Comparison of ENCODE assay signal across 7 cellular contexts in the genomic region with DNA sequence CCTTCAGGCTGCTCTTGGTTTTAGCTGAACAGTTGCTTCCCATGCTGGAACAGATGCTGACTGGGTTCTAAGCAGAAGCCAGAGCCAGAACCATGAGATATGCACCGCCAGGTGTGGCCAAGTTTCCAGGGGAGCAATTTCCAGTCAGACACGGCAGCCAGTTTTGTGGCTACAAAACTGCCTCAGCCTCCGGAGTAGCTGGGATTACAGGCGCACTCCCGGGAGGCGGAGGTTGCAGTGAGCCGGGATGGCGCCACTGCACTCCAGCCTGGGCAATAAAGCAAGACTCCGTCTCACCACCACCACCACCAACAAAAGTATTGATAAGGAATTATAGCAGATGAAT. TPM values are rescaled to one million over a fixed set of nuclear protein-coding genes. Genes with fewer than 3 reads are reported as not detected.
DNase-seq lines count a peak whose midpoint lies in the region; ATAC-seq and TF ChIP-seq lines count a peak whose summit lies in the region.

No MANE protein-coding gene starts in this region.

- DNase-seq in NCI-H1930 (lab: John Stamatoyannopoulos, UW): peak; percentile 44 to 49
- DNase-seq in cardiac fibroblast (ENCODE audit: low read depth in 2 of 2): no peak
- DNase-seq in medulla oblongata (ENCODE audit: extremely low spot score): peak; percentile 11
- no peak for DNase-seq in activated CD8-positive, alpha-beta memory T cell treated with anti-CD3 and anti-CD28 coated beads, Interleukin-2, amount 50 U/mL, for 4 hours

- no peak overlapping the region for H3K27ac ChIP-seq in urinary bladder (ENCODE audit: low read depth)

- no peaks in the 10 kb centered on the region for H3K9me3 ChIP-seq in ES-I3 (ENCODE audit: control insufficient read depth, insufficient read depth, low read length)

- H3K9ac ChIP-seq in ES-I3 (ENCODE audit: low read depth, low read length): peak overlapping the region; percentile 64

- no peaks in the 10 kb centered on the region for H3K36me3 ChIP-seq in ES-I3 (ENCODE audit: insufficient read depth, low read length)
- H3K36me3 ChIP-seq in urinary bladder (ENCODE audit: insufficient read depth): no peaks in the 10 kb centered on the region

- TF ChIP-seq CTCF in cardiac fibroblast (IDR thresholded peaks at IDR 0.05; ENCODE audit: low read depth, low read length): no peak

- WGBS in urinary bladder: 60% methylated on average over 9 of the region's 9 CpGs

- H3K4me3 ChIP-seq in cardiac fibroblast (replicated peaks in 1 of 2; ENCODE audit: low read depth in 2 of 2, low read length in 2 of 2) (peak overlapping the region; percentile 89 to 94), urinary bladder (ENCODE audit: low read depth, low read length) (peak overlapping the region; percentile 60)

- H3K4me1 ChIP-seq in ES-I3 (ENCODE audit: insufficient read depth, low read length): no peaks in the 10 kb centered on the region
- H3K4me1 ChIP-seq in urinary bladder (ENCODE audit: insufficient read depth): no peaks in the 10 kb centered on the region

- no peak for ATAC-seq in HG02852 (IDR thresholded peaks at IDR 0.05; ENCODE audit: unreplicated experiment)

RNA-seq across cellular contexts. Expression of gene FAM161A, which starts 1.3 kb away (rescaled TPM):
- total RNA-seq in urinary bladder: 15.3 TPM
- 2.4 TPM for polyA plus RNA-seq in urinary bladder

RNA-seq across cellular contexts. Expression of gene CCT4, which starts 33.3 kb away (rescaled TPM):
- 122 TPM for total RNA-seq in urinary bladder
- 92.5 TPM for polyA plus RNA-seq in urinary bladder

RNA-seq across cellular contexts. Expression of gene COMMD1, which starts 50.3 kb away (rescaled TPM):
- 49.1 TPM for total RNA-seq in urinary bladder
- 43.2 TPM for polyA plus RNA-seq in urinary bladder

Comparison
In these comparisons a context has a peak if more than half of its experiments do, and no peak if none do; other contexts are left out.
1. DNase-seq: peak in NCI-H1930 (2 of 2) and medulla oblongata (single experiment); none in cardiac fibroblast (0 of 2) and activated CD8-positive, alpha-beta memory T cell treated with anti-CD3 and anti-CD28 coated beads, Interleukin-2, amount 50 U/mL, for 4 hours (single experiment).